In genomic region chr22:28741200-28741757, GRCh38 we compare ENCODE assay signal across 8 cellular contexts. TPM values are rescaled to one million over a fixed set of nuclear protein-coding genes. Genes with fewer than 3 reads are reported as not detected.
DNase-seq lines count a peak whose midpoint lies in the region; ATAC-seq, FAIRE-seq and TF ChIP-seq lines count a peak whose summit lies in the region.

No MANE protein-coding gene starts in this region.

- H3K9me3 ChIP-seq in GM12878 (replicated peaks; ENCODE audit: control insufficient read depth, insufficient read depth, low read length) = no peaks in the 10 kb centered on the region

- peak overlapping the region; percentile 94 for H3K4me3 ChIP-seq in ACC112 (ENCODE audit: low read depth, low read length)
- H3K4me3 ChIP-seq in GM12878 = peak overlapping the region; percentile 69

- H3K79me2 ChIP-seq in ACC112 (ENCODE audit: control insufficient read depth, insufficient read depth, low read length, unreplicated experiment) (peaks cover 29% of the 10 kb centered on the region), GM12878 (ENCODE audit: control insufficient read depth, insufficient read depth, low read length) (peaks cover 20% of the 10 kb centered on the region)

- H3K4me2 ChIP-seq in GM12878 (ENCODE audit: control insufficient read depth, insufficient read depth) = peak overlapping the region; percentile 87

- no peak for TF ChIP-seq RAD21 in GM12878 (IDR thresholded peaks at IDR 0.05; ENCODE audit: insufficient read depth, low read depth, low read length)

- RAD21 ChIA-PET in GM12878 (lab: Charles Lee; ENCODE audit: unreplicated experiment) = interaction anchor here (0.8 to 1.3 kb wide), 4 partner anchors 19 to 176 kb away, joined by 3 read pairs; partner anchors contain the start of gene XBP1

- H3K27me3 Mint-ChIP-seq in HFFc6 (ENCODE audit: insufficient read depth) (peaks cover 3% of the 10 kb centered on the region; the same call in 1 of the 2 replicates), mesothelial cell of epicardium (ENCODE audit: low read depth) (no peaks in the 10 kb centered on the region)

- no peaks in the 10 kb centered on the region for H4K20me1 ChIP-seq in GM12878 (ENCODE audit: control insufficient read depth, insufficient read depth)

- no peak for TF ChIP-seq EP300 in GM12878 (IDR thresholded peaks at IDR 0.05; ENCODE audit: borderline replicate concordance in 1 of 2, control insufficient read depth in 1 of 2, low read depth in 2 of 2, low read length in 2 of 2)

- peaks cover 42% of the 10 kb centered on the region for H3K4me1 Mint-ChIP-seq in HFFc6 (ENCODE audit: low read depth)
- H3K4me1 Mint-ChIP-seq in mesothelial cell of epicardium = peaks cover 18% of the 10 kb centered on the region

- peak overlapping the region; percentile 93 for H3K4me3 Mint-ChIP-seq in HFFc6
- peak overlapping the region; percentile 79 for H3K4me3 Mint-ChIP-seq in mesothelial cell of epicardium

- no peak for TF ChIP-seq POLR2A in GM12878 (IDR thresholded peaks at IDR 0.05; ENCODE audit: low read depth, low read length)

- CTCF ChIA-PET in GM12878 (lab: Yijun Ruan, JAX) = interaction anchor here (1.2 kb wide), 1 partner anchor 50 kb away, joined by 5 read pairs; no protein-coding TSS in a partner anchor

- no peak for FAIRE-seq in GM12878 (lab: Jason Lieb, UNC)

- ATAC-seq in GM12878 = no peak; the same call in 2 of the 3 replicates
- ATAC-seq in HG03442 (IDR thresholded peaks at IDR 0.05; ENCODE audit: unreplicated experiment) = no peak
- no peak for ATAC-seq in HG03457 (IDR thresholded peaks at IDR 0.05; ENCODE audit: unreplicated experiment)

- SMC1A ChIA-PET in GM12878 (lab: Charles Lee; ENCODE audit: uncharacterized antibody, unreplicated experiment) = interaction anchor here (0.7 to 2.5 kb wide), 11 partner anchors 10 to 86 kb away, joined by 3 to 9 read pairs (median 3); no protein-coding TSS in a partner anchor

- peaks cover 7% of the 10 kb centered on the region for H3K4me1 ChIP-seq in ACC112 (ENCODE audit: control insufficient read depth, insufficient read depth, low read length, unreplicated experiment)
- peaks cover 7% of the 10 kb centered on the region for H3K4me1 ChIP-seq in GM12878 (ENCODE audit: control insufficient read depth, insufficient read depth, low read length)

- in situ Hi-C loops in GM12878 (cut with MboI) = no loop called here

- H3K27ac ChIP-seq in ACC112 (ENCODE audit: low read depth, low read length) (peak overlapping the region; percentile 57), GM12878 (ENCODE audit: control insufficient read depth, insufficient read depth) (peak overlapping the region; percentile 69)

- H3K27ac Mint-ChIP-seq in HFFc6 (peak overlapping the region; percentile 90), mesothelial cell of epicardium (peak overlapping the region; percentile 91)

- H2AFZ ChIP-seq in ACC112 (ENCODE audit: low read length, unreplicated experiment) (peak overlapping the region; percentile 74), GM12878 (ENCODE audit: control insufficient read depth, low read depth, low read length) (peak overlapping the region; percentile 76)

- H3K36me3 Mint-ChIP-seq in HFFc6 (ENCODE audit: low read depth) (peaks cover 3% of the 10 kb centered on the region; the same call in 1 of the 2 replicates), mesothelial cell of epicardium (peaks cover 11% of the 10 kb centered on the region)

- 5% methylated on average over 16 of the region's 16 CpGs for WGBS in GM12878 (ENCODE audit: insufficient coverage, insufficient replicate concordance, low lambda C conversion rate, missing lambda C conversion rate)

- POLR2A ChIA-PET in GM12878 (lab: Charles Lee) = interaction anchor here (0.6 to 1.8 kb wide), 4 partner anchors 25 to 66 kb away, joined by 3 to 7 read pairs (median 6); partner anchors contain the start of genes CCDC117 and XBP1

- peak overlapping the region; percentile 68 for H3K9ac ChIP-seq in GM12878 (ENCODE audit: control insufficient read depth, insufficient read depth, low read length)

- intact Hi-C loops in GM12878 (cut with micrococcal nuclease; ENCODE audit: unreplicated experiment) = loop anchor here (5.0 kb wide), 1 partner anchor 51 kb away; no protein-coding TSS in a partner anchor

- DNase-seq in HFFc6 (no peak), GM12878 (ENCODE audit: low read depth, low spot score) (no peak), mesothelial cell of epicardium (ENCODE audit: low spot score in 2 of 2, unreplicated experiment in 2 of 2) (no peak), NCI-H1417 treated with DMSO at 0.1 percent for 48 hours (lab: John Stamatoyannopoulos, UW) (no peak), NCI-H1048 (lab: John Stamatoyannopoulos, UW) (no peak)

- H3K36me3 ChIP-seq in ACC112 (ENCODE audit: insufficient read depth, low read length) = no peaks in the 10 kb centered on the region
- peaks cover 2 to 8% of the 10 kb centered on the region in 2 experiments; a peak in 3 of 4 replicates for H3K36me3 ChIP-seq in GM12878 (ENCODE audit: control insufficient read depth in 2 of 2, insufficient read depth in 2 of 2, low read length in 1 of 2)

- H3K9me3 Mint-ChIP-seq in HFFc6 (no peaks in the 10 kb centered on the region), mesothelial cell of epicardium (no peaks in the 10 kb centered on the region)

- TF ChIP-seq CTCF in HFFc6 (IDR thresholded peaks at IDR 0.05) (no peak), GM12878 (IDR thresholded peaks at IDR 0.05 in 2 of 3, conservative IDR thresholded peaks at IDR 0.05 in 1 of 3; ENCODE audit: control insufficient read depth in 2 of 3, extremely low read depth in 1 of 3, insufficient read depth in 1 of 3, low read depth in 3 of 3, low read length in 3 of 3) (no peak), mesothelial cell of epicardium (IDR thresholded peaks at IDR 0.05; ENCODE audit: unreplicated experiment) (no peak)

- H3K27me3 ChIP-seq in ACC112 (ENCODE audit: insufficient read depth, low read length) (no peaks in the 10 kb centered on the region), GM12878 (replicated peaks in 1 of 2; ENCODE audit: control insufficient read depth in 2 of 2, insufficient read depth in 2 of 2, low read length in 1 of 2) (no peaks in the 10 kb centered on the region)

- TSS peak; percentile 86 for BruUV-seq in GM12878 (replicated peaks; lab: Mats Ljungman, UMichigan)

RNA-seq across cellular contexts. Expression of gene CHEK2, which starts 0.3 kb away (rescaled TPM):
- 10 to 100 TPM; 10.2 to 17.7 (median 14.9) TPM for total RNA-seq in HFFc6 (2021; fragmentation: NEBNext Ultra II Directional; extraction: Animal tissue kit (Norgen Biotek cat#: 25700))
- 59.0 and 64.3 TPM in 2 replicates for total RNA-seq in GM12878 (2013; cell fraction: nucleolus; rRNA removed)
- total RNA-seq in GM12878 (2014; rRNA removed) (17.8 and 20.7 TPM in 2 replicates), GM12878 (2014; rRNA removed; fragmentation: Illumina TruSeq; extraction: Trizol) (22.9 and 25.6 TPM in 2 replicates), GM12878 (2021) (18.4 and 29.9 TPM in 2 replicates), mesothelial cell of epicardium (22.9 to 25.0 TPM (median 24.2 TPM) in 3 replicates)
- polyA plus RNA-seq in GM12878 (2011; ENCODE audit: low read depth) = 20.8 TPM
- polyA plus RNA-seq in GM12878 (2011; rRNA removed) (59.7 and 61.5 TPM in 2 replicates), GM12878 (2014; fragmentation: Illumina TruSeq; extraction: Trizol) (27.7 and 36.9 TPM in 2 replicates), GM12878 (2014; fragmentation: Nextera tagmentation; extraction: Ambion mirVana) (10 to 100 TPM; 31.1 to 31.4 TPM), GM12878 (2014; rRNA removed) (21.3 and 22.5 TPM in 2 replicates), GM12878 (2016; fragmentation: Nextera tagmentation; extraction: Ambion mirVana) (10 to 100 TPM; 15.7 to 18.5 TPM)
- polyA plus RNA-seq in GM12878 (2011; cell fraction: cytosol; rRNA removed) = 43.5 and 70.8 TPM in 2 replicates
- 39.7 and 41.2 TPM in 2 replicates for polyA plus RNA-seq in GM12878 (2011; cell fraction: nucleus; rRNA removed)
- 14.3 and 19.4 TPM in 2 replicates for polyA plus RNA-seq in GM12878 (2012)
- polyA minus RNA-seq in GM12878 (2011; rRNA and poly(A)+ RNA removed) = 28.1 and 40.4 TPM in 2 replicates
- polyA minus RNA-seq in GM12878 (2011; cell fraction: cytosol; rRNA and poly(A)+ RNA removed) = 19.4 and 26.2 TPM in 2 replicates
- 17.9 and 36.3 TPM in 2 replicates for polyA minus RNA-seq in GM12878 (2011; cell fraction: nucleus; rRNA and poly(A)+ RNA removed)

RNA-seq across cellular contexts. Expression of gene HSCB, which starts 0.6 kb away (rescaled TPM):
- total RNA-seq in HFFc6 (2021; fragmentation: NEBNext Ultra II Directional; extraction: Animal tissue kit (Norgen Biotek cat#: 25700)) = 10 to 100 TPM; 15.2 to 18.3 (median 16.5) TPM
- total RNA-seq in GM12878 (2013; cell fraction: nucleolus; rRNA removed) = 6.1 and 7.0 TPM in 2 replicates
- 20.8 and 21.2 TPM in 2 replicates for total RNA-seq in GM12878 (2014; rRNA removed)
- 20.9 and 22.2 TPM in 2 replicates for total RNA-seq in GM12878 (2014; rRNA removed; fragmentation: Illumina TruSeq; extraction: Trizol)
- total RNA-seq in GM12878 (2021) = 15.3 and 16.0 TPM in 2 replicates
- polyA plus RNA-seq in GM12878 (2011; ENCODE audit: low read depth) = 15.0 TPM
- 18.3 and 20.8 TPM in 2 replicates for polyA plus RNA-seq in GM12878 (2011; rRNA removed)
- polyA plus RNA-seq in GM12878 (2011; cell fraction: cytosol; rRNA removed) = 15.6 and 17.7 TPM in 2 replicates
- 2.9 and 3.4 TPM in 2 replicates for polyA plus RNA-seq in GM12878 (2011; cell fraction: nucleus; rRNA removed)
- 19.5 and 23.4 TPM in 2 replicates for polyA plus RNA-seq in GM12878 (2012)
- polyA plus RNA-seq in GM12878 (2014; fragmentation: Illumina TruSeq; extraction: Trizol) = 15.9 and 18.7 TPM in 2 replicates
- polyA plus RNA-seq in GM12878 (2014; fragmentation: Nextera tagmentation; extraction: Ambion mirVana) = 10 to 100 TPM; 10.6 to 19.0 TPM
- polyA plus RNA-seq in GM12878 (2014; rRNA removed) = 24.2 and 26.6 TPM in 2 replicates
- polyA plus RNA-seq in GM12878 (2016; fragmentation: Nextera tagmentation; extraction: Ambion mirVana) = 10 to 100 TPM; 26.9 to 28.4 TPM
- 4.1 and 6.5 TPM in 2 replicates for polyA minus RNA-seq in GM12878 (2011; rRNA and poly(A)+ RNA removed)
- polyA minus RNA-seq in GM12878 (2011; cell fraction: cytosol; rRNA and poly(A)+ RNA removed) = 3.6 and 4.5 TPM in 2 replicates
- 2.5 and 3.9 TPM in 2 replicates for polyA minus RNA-seq in GM12878 (2011; cell fraction: nucleus; rRNA and poly(A)+ RNA removed)
- total RNA-seq in mesothelial cell of epicardium = 15.0 to 18.7 TPM (median 15.7 TPM) in 3 replicates

RNA-seq across cellular contexts. Expression of gene CCDC117, which starts 31.2 kb away (rescaled TPM):
- total RNA-seq in HFFc6 (2021; fragmentation: NEBNext Ultra II Directional; extraction: Animal tissue kit (Norgen Biotek cat#: 25700)) = 10 to 100 TPM; 13.2 to 17.4 (median 14.8) TPM
- total RNA-seq in GM12878 (2013; cell fraction: nucleolus; rRNA removed) = 14.8 and 16.4 TPM in 2 replicates
- total RNA-seq in GM12878 (2014; rRNA removed) (18.0 and 21.2 TPM in 2 replicates), GM12878 (2014; rRNA removed; fragmentation: Illumina TruSeq; extraction: Trizol) (21.7 TPM in 2 replicates), GM12878 (2021) (19.5 and 24.2 TPM in 2 replicates), mesothelial cell of epicardium (22.4 to 22.9 TPM (median 22.8 TPM) in 3 replicates)
- 6.4 TPM for polyA plus RNA-seq in GM12878 (2011; ENCODE audit: low read depth)
- polyA plus RNA-seq in GM12878 (2011; rRNA removed) (24.6 and 49.9 TPM in 2 replicates), GM12878 (2014; fragmentation: Illumina TruSeq; extraction: Trizol) (22.2 and 26.1 TPM in 2 replicates), GM12878 (2014; fragmentation: Nextera tagmentation; extraction: Ambion mirVana) (1 to 10 TPM; 6.3 to 8.3 TPM), GM12878 (2014; rRNA removed) (11.7 and 12.8 TPM in 2 replicates), GM12878 (2016; fragmentation: Nextera tagmentation; extraction: Ambion mirVana) (10 to 100 TPM; 31.7 to 32.2 TPM)
- 7.9 and 10.2 TPM in 2 replicates for polyA plus RNA-seq in GM12878 (2011; cell fraction: cytosol; rRNA removed)
- 4.3 and 7.9 TPM in 2 replicates for polyA plus RNA-seq in GM12878 (2011; cell fraction: nucleus; rRNA removed)
- 13.3 TPM in 2 replicates for polyA plus RNA-seq in GM12878 (2012)
- polyA minus RNA-seq in GM12878 (2011; rRNA and poly(A)+ RNA removed) = 10.0 and 12.5 TPM in 2 replicates
- 11.5 and 15.5 TPM in 2 replicates for polyA minus RNA-seq in GM12878 (2011; cell fraction: cytosol; rRNA and poly(A)+ RNA removed)
- 2.4 and 4.3 TPM in 2 replicates for polyA minus RNA-seq in GM12878 (2011; cell fraction: nucleus; rRNA and poly(A)+ RNA removed)

RNA-seq across cellular contexts. Expression of gene XBP1, which starts 59.1 kb away (rescaled TPM):
- 100 to 1,000 TPM; 106 to 115 (median 111) TPM for total RNA-seq in HFFc6 (2021; fragmentation: NEBNext Ultra II Directional; extraction: Animal tissue kit (Norgen Biotek cat#: 25700))
- 59.0 and 62.3 TPM in 2 replicates for total RNA-seq in GM12878 (2013; cell fraction: nucleolus; rRNA removed)
- total RNA-seq in GM12878 (2014; rRNA removed) (234 and 238 TPM in 2 replicates), GM12878 (2014; rRNA removed; fragmentation: Illumina TruSeq; extraction: Trizol) (134 and 138 TPM in 2 replicates), GM12878 (2021) (141 and 149 TPM in 2 replicates), mesothelial cell of epicardium (71.9 to 73.1 TPM (median 72.7 TPM) in 3 replicates)
- 145 TPM for polyA plus RNA-seq in GM12878 (2011; ENCODE audit: low read depth)
- polyA plus RNA-seq in GM12878 (2011; rRNA removed) (93.1 and 96.5 TPM in 2 replicates), GM12878 (2014; fragmentation: Illumina TruSeq; extraction: Trizol) (165 and 186 TPM in 2 replicates), GM12878 (2014; fragmentation: Nextera tagmentation; extraction: Ambion mirVana) (10 to 100 TPM; 44.5 to 67.3 TPM), GM12878 (2014; rRNA removed) (149 and 183 TPM in 2 replicates), GM12878 (2016; fragmentation: Nextera tagmentation; extraction: Ambion mirVana) (100 to 1,000 TPM; 276 to 313 TPM)
- 81.6 and 104 TPM in 2 replicates for polyA plus RNA-seq in GM12878 (2011; cell fraction: cytosol; rRNA removed)
- polyA plus RNA-seq in GM12878 (2011; cell fraction: nucleus; rRNA removed) = 46.9 and 50.2 TPM in 2 replicates
- polyA plus RNA-seq in GM12878 (2012) = 156 and 163 TPM in 2 replicates
- polyA minus RNA-seq in GM12878 (2011; rRNA and poly(A)+ RNA removed) = 115 and 124 TPM in 2 replicates
- polyA minus RNA-seq in GM12878 (2011; cell fraction: cytosol; rRNA and poly(A)+ RNA removed) = 39.5 and 42.4 TPM in 2 replicates
- 24.5 and 42.6 TPM in 2 replicates for polyA minus RNA-seq in GM12878 (2011; cell fraction: nucleus; rRNA and poly(A)+ RNA removed)
